ENCODE assay signal across 12 cellular contexts in the genomic region with DNA sequence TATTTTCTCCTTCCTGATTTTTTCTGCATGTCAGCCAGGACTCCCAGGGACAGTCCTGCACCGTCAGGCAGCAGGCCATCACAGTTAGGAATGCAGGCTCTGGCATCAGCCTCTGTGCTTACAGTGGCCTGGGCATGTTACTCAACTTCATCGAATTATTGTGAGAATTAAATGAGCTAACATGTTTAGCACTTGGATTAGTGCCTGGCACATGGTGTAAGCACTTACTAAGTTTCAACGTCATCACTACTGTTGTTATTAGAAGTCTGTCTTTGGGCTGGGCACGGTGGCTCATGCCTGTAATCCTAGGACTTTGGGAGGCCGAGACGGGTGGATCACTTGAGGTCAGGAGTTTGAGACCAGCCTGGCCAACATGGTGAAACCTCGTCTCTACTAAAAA. TPM values are rescaled to one million over a fixed set of nuclear protein-coding genes. Genes with fewer than 3 reads are reported as not detected.
DNase-seq lines count a peak whose midpoint lies in the region; ATAC-seq and TF ChIP-seq lines count a peak whose summit lies in the region.
"Had no signal": no experiment of that assay in that cellular context is flagged by ENCODE, and none has a peak within 500 bp of the region (broad histone marks: within the 10 kb centered on the region; RNA-seq: fewer than 3 reads in every experiment).

No MANE protein-coding gene starts in this region.

- H3K27me3 ChIP-seq in BJ (ENCODE audit: control insufficient read depth, insufficient read depth, low read length) = no peaks in the 10 kb centered on the region
- H3K27me3 ChIP-seq in foreskin keratinocyte = no peaks in the 10 kb centered on the region
- H3K27me3 ChIP-seq in rectal smooth muscle tissue (ENCODE audit: control insufficient read depth, insufficient read depth, low read length) = no peaks in the 10 kb centered on the region

- H3K36me3 ChIP-seq in BJ (ENCODE audit: control insufficient read depth, insufficient read depth, low read length) (peaks cover 4% of the 10 kb centered on the region; the same call in 1 of the 2 replicates), rectal smooth muscle tissue (ENCODE audit: control insufficient read depth, insufficient read depth, low read length) (peaks cover 8% of the 10 kb centered on the region)

- CTCF ChIA-PET in BJ (lab: Yijun Ruan, JAX) = interaction anchor here (0.6 to 1.3 kb wide), 2 partner anchors 10 to 16 kb away, joined by 3 to 4 read pairs; no protein-coding TSS in a partner anchor
- CTCF ChIA-PET in WTC11 (lab: Charles Lee) = interaction anchor here (1.5 kb wide), 2 partner anchors 11 to 80 kb away, joined by 4 to 8 read pairs; no protein-coding TSS in a partner anchor

- H3K4me1 ChIP-seq in foreskin keratinocyte (peaks cover 11% of the 10 kb centered on the region), rectal smooth muscle tissue (ENCODE audit: control insufficient read depth, insufficient read depth, low read length) (no peaks in the 10 kb centered on the region)

- H3K4me3 Mint-ChIP-seq in WTC11 = no peak overlapping the region
- H3K4me3 Mint-ChIP-seq: activated T-cell treated with anti-CD3 and anti-CD28 coated beads, Interleukin-2, amount 50 U/mL, for 72 hours; CD14-positive monocyte; naive B cell had no signal

- H3K9me3 Mint-ChIP-seq in WTC11 = no peaks in the 10 kb centered on the region
- H3K9me3 Mint-ChIP-seq: activated T-cell treated with anti-CD3 and anti-CD28 coated beads, Interleukin-2, amount 50 U/mL, for 72 hours had no signal

- peaks cover 9% of the 10 kb centered on the region for H3K27me3 Mint-ChIP-seq in WTC11 (ENCODE audit: low read depth)
- H3K27me3 Mint-ChIP-seq: naive B cell had no signal

- POLR2A ChIA-PET in BJ (lab: Charles Lee) = interaction anchor here (0.5 to 0.6 kb wide), 4 partner anchors 10 to 78 kb away, joined by 3 to 5 read pairs (median 4); no protein-coding TSS in a partner anchor
- POLR2A ChIA-PET in WTC11 (lab: Charles Lee) = no interaction called here

- DNase-seq in BJ (ENCODE audit: low read depth) (peak; percentile 94), WTC11 (ENCODE audit: low spot score) (no peak), foreskin keratinocyte (peak; percentile 80 to 90), NCI-H2227 treated with DMSO at 0.1 percent for 48 hours (lab: John Stamatoyannopoulos, UW) (no peak), OCI-M2 (lab: John Stamatoyannopoulos, UW; ENCODE audit: unreplicated experiment) (no peak)
- DNase-seq: activated T-cell treated with anti-CD3 and anti-CD28 coated beads, Interleukin-2, amount 50 U/mL, for 72 hours; naive B cell; stimulated activated naive CD4-positive, alpha-beta T cell had no signal

- H3K4me3 ChIP-seq in BJ (ENCODE audit: low read depth, low read length) = no peak overlapping the region
- no peak overlapping the region for H3K4me3 ChIP-seq in rectal smooth muscle tissue (ENCODE audit: low read length)

- H3K27ac ChIP-seq in foreskin keratinocyte = no peak overlapping the region
- peak overlapping the region; percentile 48 for H3K27ac ChIP-seq in rectal smooth muscle tissue (ENCODE audit: low read depth, low read length)

- peaks cover 27% of the 10 kb centered on the region for H3K4me1 Mint-ChIP-seq in WTC11
- H3K4me1 Mint-ChIP-seq: CD14-positive monocyte had no signal

- ATAC-seq in WTC11 = no peak
- peak; percentile 66 for ATAC-seq in foreskin keratinocyte
- no peak for ATAC-seq in HG03378 (IDR thresholded peaks at IDR 0.05; ENCODE audit: unreplicated experiment)
- ATAC-seq in HG03095 (IDR thresholded peaks at IDR 0.05; ENCODE audit: unreplicated experiment) = no peak
- ATAC-seq: activated T-cell treated with anti-CD3 and anti-CD28 coated beads, Interleukin-2, amount 50 U/mL, for 72 hours had no signal

- peak overlapping the region; percentile 38; the same call in 1 of the 2 replicates for H3K27ac Mint-ChIP-seq in WTC11
- H3K27ac Mint-ChIP-seq: activated T-cell treated with anti-CD3 and anti-CD28 coated beads, Interleukin-2, amount 50 U/mL, for 72 hours; naive B cell had no signal

- no peak for TF ChIP-seq CTCF in BJ (IDR thresholded peaks at IDR 0.05; ENCODE audit: insufficient read depth, low read depth, low read length)
- TF ChIP-seq CTCF in WTC11 (IDR thresholded peaks at IDR 0.05) = no peak
- TF ChIP-seq CTCF in foreskin keratinocyte (conservative IDR thresholded peaks at IDR 0.05) = no peak

- no peak overlapping the region for H3K9ac ChIP-seq in rectal smooth muscle tissue (ENCODE audit: low read length)

- no peaks in the 10 kb centered on the region for H3K36me3 Mint-ChIP-seq in WTC11

TF ChIP-seq in WTC11, 78 proteins besides CTCF, POLR2A, EP300 and RAD21 (continues in another document):
- TF ChIP-seq ZNF121 (CRISPR knock-in tag; IDR thresholded peaks at IDR 0.05) (no peak), PRRX2 (CRISPR knock-in tag; IDR thresholded peaks at IDR 0.05) (no peak), FOXJ3 (CRISPR knock-in tag; IDR thresholded peaks at IDR 0.05; ENCODE audit: borderline replicate concordance) (no peak), ZBTB21 (CRISPR knock-in tag; IDR thresholded peaks at IDR 0.05; ENCODE audit: borderline replicate concordance) (no peak), HMGA2 (CRISPR knock-in tag; IDR thresholded peaks at IDR 0.05) (no peak), MXD4 (CRISPR knock-in tag; IDR thresholded peaks at IDR 0.05; ENCODE audit: borderline replicate concordance) (no peak)
- TF ChIP-seq, protein P1, sequence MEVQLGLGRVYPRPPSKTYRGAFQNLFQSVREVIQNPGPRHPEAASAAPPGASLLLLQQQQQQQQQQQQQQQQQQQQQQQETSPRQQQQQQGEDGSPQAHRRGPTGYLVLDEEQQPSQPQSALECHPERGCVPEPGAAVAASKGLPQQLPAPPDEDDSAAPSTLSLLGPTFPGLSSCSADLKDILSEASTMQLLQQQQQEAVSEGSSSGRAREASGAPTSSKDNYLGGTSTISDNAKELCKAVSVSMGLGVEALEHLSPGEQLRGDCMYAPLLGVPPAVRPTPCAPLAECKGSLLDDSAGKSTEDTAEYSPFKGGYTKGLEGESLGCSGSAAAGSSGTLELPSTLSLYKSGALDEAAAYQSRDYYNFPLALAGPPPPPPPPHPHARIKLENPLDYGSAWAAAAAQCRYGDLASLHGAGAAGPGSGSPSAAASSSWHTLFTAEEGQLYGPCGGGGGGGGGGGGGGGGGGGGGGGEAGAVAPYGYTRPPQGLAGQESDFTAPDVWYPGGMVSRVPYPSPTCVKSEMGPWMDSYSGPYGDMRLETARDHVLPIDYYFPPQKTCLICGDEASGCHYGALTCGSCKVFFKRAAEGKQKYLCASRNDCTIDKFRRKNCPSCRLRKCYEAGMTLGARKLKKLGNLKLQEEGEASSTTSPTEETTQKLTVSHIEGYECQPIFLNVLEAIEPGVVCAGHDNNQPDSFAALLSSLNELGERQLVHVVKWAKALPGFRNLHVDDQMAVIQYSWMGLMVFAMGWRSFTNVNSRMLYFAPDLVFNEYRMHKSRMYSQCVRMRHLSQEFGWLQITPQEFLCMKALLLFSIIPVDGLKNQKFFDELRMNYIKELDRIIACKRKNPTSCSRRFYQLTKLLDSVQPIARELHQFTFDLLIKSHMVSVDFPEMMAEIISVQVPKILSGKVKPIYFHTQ (CRISPR knock-in tag; IDR thresholded peaks at IDR 0.05) = no peak
- TF ChIP-seq, protein P2, sequence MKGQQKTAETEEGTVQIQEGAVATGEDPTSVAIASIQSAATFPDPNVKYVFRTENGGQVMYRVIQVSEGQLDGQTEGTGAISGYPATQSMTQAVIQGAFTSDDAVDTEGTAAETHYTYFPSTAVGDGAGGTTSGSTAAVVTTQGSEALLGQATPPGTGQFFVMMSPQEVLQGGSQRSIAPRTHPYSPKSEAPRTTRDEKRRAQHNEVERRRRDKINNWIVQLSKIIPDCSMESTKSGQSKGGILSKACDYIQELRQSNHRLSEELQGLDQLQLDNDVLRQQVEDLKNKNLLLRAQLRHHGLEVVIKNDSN (CRISPR knock-in tag; IDR thresholded peaks at IDR 0.05) = no peak
- TF ChIP-seq, protein P3, sequence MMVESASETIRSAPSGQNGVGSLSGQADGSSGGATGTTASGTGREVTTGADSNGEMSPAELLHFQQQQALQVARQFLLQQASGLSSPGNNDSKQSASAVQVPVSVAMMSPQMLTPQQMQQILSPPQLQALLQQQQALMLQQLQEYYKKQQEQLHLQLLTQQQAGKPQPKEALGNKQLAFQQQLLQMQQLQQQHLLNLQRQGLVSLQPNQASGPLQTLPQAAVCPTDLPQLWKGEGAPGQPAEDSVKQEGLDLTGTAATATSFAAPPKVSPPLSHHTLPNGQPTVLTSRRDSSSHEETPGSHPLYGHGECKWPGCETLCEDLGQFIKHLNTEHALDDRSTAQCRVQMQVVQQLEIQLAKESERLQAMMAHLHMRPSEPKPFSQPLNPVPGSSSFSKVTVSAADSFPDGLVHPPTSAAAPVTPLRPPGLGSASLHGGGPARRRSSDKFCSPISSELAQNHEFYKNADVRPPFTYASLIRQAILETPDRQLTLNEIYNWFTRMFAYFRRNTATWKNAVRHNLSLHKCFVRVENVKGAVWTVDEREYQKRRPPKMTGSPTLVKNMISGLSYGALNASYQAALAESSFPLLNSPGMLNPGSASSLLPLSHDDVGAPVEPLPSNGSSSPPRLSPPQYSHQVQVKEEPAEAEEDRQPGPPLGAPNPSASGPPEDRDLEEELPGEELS (CRISPR knock-in tag; IDR thresholded peaks at IDR 0.05) = no peak
- TF ChIP-seq, protein P4, sequence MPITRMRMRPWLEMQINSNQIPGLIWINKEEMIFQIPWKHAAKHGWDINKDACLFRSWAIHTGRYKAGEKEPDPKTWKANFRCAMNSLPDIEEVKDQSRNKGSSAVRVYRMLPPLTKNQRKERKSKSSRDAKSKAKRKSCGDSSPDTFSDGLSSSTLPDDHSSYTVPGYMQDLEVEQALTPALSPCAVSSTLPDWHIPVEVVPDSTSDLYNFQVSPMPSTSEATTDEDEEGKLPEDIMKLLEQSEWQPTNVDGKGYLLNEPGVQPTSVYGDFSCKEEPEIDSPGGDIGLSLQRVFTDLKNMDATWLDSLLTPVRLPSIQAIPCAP (CRISPR knock-in tag; IDR thresholded peaks at IDR 0.05) = no peak

RNA-seq across cellular contexts. Expression of a gene that starts 45.1 kb away (rescaled TPM):
- 21.1 and 33.9 TPM in 2 replicates for polyA plus RNA-seq in BJ (2011; rRNA removed)
- 8.2 and 11.2 TPM in 2 replicates for polyA minus RNA-seq in BJ (2011; rRNA and poly(A)+ RNA removed)
- 10.9 to 13.0 TPM (median 12.4 TPM) in 3 replicates for total RNA-seq in WTC11 (2021)
- 11.4 and 11.9 TPM in 2 replicates for total RNA-seq in foreskin keratinocyte
- polyA plus RNA-seq in foreskin keratinocyte = 8.0 and 10.4 TPM in 2 replicates

Comparison
In these comparisons a context has a peak if more than half of its experiments do, and no peak if none do; other contexts are left out.
1. DNase-seq: peak in BJ (single experiment) and foreskin keratinocyte (2 of 2); none in WTC11 (single experiment), NCI-H2227 treated with DMSO at 0.1 percent for 48 hours (single experiment) and OCI-M2 (single experiment).